In the genomic region with DNA sequence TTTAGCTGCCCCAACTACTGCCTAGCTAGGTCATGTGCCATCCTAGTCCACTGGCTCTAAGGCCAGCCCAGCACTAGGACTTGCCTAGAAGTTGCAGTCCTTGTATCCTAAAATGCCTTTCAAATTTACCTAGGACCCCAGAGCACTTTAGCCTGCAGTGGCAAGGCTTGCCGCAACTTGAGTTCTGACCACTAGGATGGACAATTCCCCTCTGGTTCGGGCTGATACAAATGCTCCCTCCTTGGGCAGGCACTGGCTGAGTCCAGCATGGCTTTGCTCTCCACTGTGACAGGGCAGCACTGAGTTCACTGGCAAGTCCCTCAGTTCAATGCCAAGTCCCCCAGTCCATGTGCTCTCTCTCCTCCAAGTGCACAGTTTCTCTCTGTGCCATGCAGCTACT, we compare ENCODE assay signal across 11 cellular contexts.
"Had no signal": no experiment of that assay in that cellular context is flagged by ENCODE, and none has a peak within 500 bp of the region (broad histone marks: within the 10 kb centered on the region; RNA-seq: fewer than 3 reads in every experiment).

No MANE protein-coding gene starts in this region.

- H3K4me3 Mint-ChIP-seq: activated naive CD8-positive, alpha-beta T cell; activated T-cell treated with anti-CD3 and anti-CD28 coated beads, Interleukin-2, amount 50 U/mL, for 4 hours; stimulated activated memory B cell treated with anti-CD40 and anti-IgM and Interleukin-4, amounts not matched to agents 10 μg/mL and 1 μg/mL and 100 μg/mL, for 72 hours had no signal

- H3K27ac Mint-ChIP-seq: activated naive CD8-positive, alpha-beta T cell; stimulated activated memory B cell treated with anti-CD40 and anti-IgM and Interleukin-4, amounts not matched to agents 10 μg/mL and 1 μg/mL and 100 μg/mL, for 72 hours had no signal

- H3K9me3 ChIP-seq: right atrium auricular region, tibial artery had no signal

- H3K27me3 ChIP-seq: cardiac muscle cell, right atrium auricular region had no signal

- H3K27ac ChIP-seq: cardiac muscle cell, right atrium auricular region, tibial artery had no signal

- H3K4me3 ChIP-seq: cardiac muscle cell, right atrium auricular region, smooth muscle cell, tibial artery had no signal

- DNase-seq: activated effector memory CD4-positive, alpha-beta T cell treated with anti-CD3 and anti-CD28 coated beads, Interleukin-2, amount 50 U/mL, for 16 hours; activated T-cell treated with anti-CD3 and anti-CD28 coated beads, Interleukin-2, amount 50 U/mL, for 4 hours; anterior cingulate cortex; hippocampal formation; T-helper 2 cell had no signal

- H3K4me1 Mint-ChIP-seq: stimulated activated memory B cell treated with anti-CD40 and anti-IgM and Interleukin-4, amounts not matched to agents 10 μg/mL and 1 μg/mL and 100 μg/mL, for 72 hours had no signal

- H3K36me3 ChIP-seq: cardiac muscle cell, right atrium auricular region, tibial artery had no signal

- H3K4me1 ChIP-seq: right atrium auricular region, tibial artery had no signal

- ATAC-seq: activated T-cell treated with anti-CD3 and anti-CD28 coated beads, Interleukin-2, amount 50 U/mL, for 4 hours; stimulated activated memory B cell treated with anti-CD40 and anti-IgM and Interleukin-4, amounts not matched to agents 10 μg/mL and 1 μg/mL and 100 μg/mL, for 72 hours had no signal

- H3K4me2 ChIP-seq: smooth muscle cell had no signal
